Comparison of ENCODE assay signal across 25 cellular contexts in genomic region chr11:31690041-31690440, GRCh38.
DNase-seq lines count a peak whose midpoint lies in the region; ATAC-seq and TF ChIP-seq lines count a peak whose summit lies in the region.
"Had no signal": no experiment of that assay in that cellular context is flagged by ENCODE, and none has a peak within 500 bp of the region (broad histone marks: within the 10 kb centered on the region; RNA-seq: fewer than 3 reads in every experiment).

No MANE protein-coding gene starts in this region.

- H3K4me3 Mint-ChIP-seq in central memory CD8-positive, alpha-beta T cell, result no peak overlapping the region
- no peak overlapping the region for H3K4me3 Mint-ChIP-seq in CD4-positive, alpha-beta T cell
- H3K4me3 Mint-ChIP-seq: activated B cell treated with CpG ODN at 0.5 μM for 24 hours; activated naive CD4-positive, alpha-beta T cell treated with anti-CD3 and anti-CD28 coated beads, Interleukin-2, amount 10 ng/mL, durations not matched to agents 7 days and 5 days; brain; immature natural killer cell; naive B cell; stimulated activated effector memory CD8-positive, alpha-beta T cell treated with anti-CD3 and anti-CD28 coated beads, Interleukin-12 subunit alpha, Interleukin-12 subunit beta, amount 100 ng/mL, for 72 hours had no signal

- no peak overlapping the region for H3K27ac ChIP-seq in tibial artery
- no peak overlapping the region for H3K27ac ChIP-seq in CD4-positive, alpha-beta T cell (ENCODE audit: low read depth, low read length)
- H3K27ac ChIP-seq: lower lobe of right lung, RWPE1, tibial nerve had no signal

- DNase-seq in DMS 273 (lab: John Stamatoyannopoulos, UW; ENCODE audit: unreplicated experiment) (peak; percentile 91), NCI-H1694 (lab: John Stamatoyannopoulos, UW) (peak; percentile 87), iris pigment epithelial cell (ENCODE audit: low read depth) (peak; percentile 31), NCI-H2029 (lab: John Stamatoyannopoulos, UW) (no peak), RPMI8226 (no peak), tibial artery (no peak)
- DNase-seq in central memory CD8-positive, alpha-beta T cell (ENCODE audit: low spot score in 2 of 2), result no peak
- no peak for DNase-seq in CD4-positive, alpha-beta T cell
- DNase-seq: activated B cell treated with CpG ODN at 0.5 μM for 24 hours; activated naive CD4-positive, alpha-beta T cell treated with anti-CD3 and anti-CD28 coated beads, Interleukin-2, amount 10 ng/mL, durations not matched to agents 7 days and 5 days; activated T-cell treated with anti-CD3 and anti-CD28 coated beads, Interleukin-2, amount 50 U/mL, for 48 hours; COR-L47; immature natural killer cell; Kasumi-1; lower lobe of right lung; naive B cell; NCI-H1092 treated with DMSO at 0.1 percent for 48 hours; right cardiac atrium; stimulated activated CD4-positive, alpha-beta T cell treated with anti-CD3 and anti-CD28 coated beads, Interleukin-15, amount 100 ng/mL, for 24 hours had no signal

- no peaks in the 10 kb centered on the region for H3K36me3 ChIP-seq in tibial artery
- H3K36me3 ChIP-seq: lower lobe of right lung had no signal

- peaks cover 6% of the 10 kb centered on the region for H3K4me1 Mint-ChIP-seq in central memory CD8-positive, alpha-beta T cell
- H3K4me1 Mint-ChIP-seq in CD4-positive, alpha-beta T cell (ENCODE audit: low read depth), result no peaks in the 10 kb centered on the region
- H3K4me1 Mint-ChIP-seq: activated B cell treated with CpG ODN at 0.5 μM for 24 hours; activated naive CD4-positive, alpha-beta T cell treated with anti-CD3 and anti-CD28 coated beads, Interleukin-2, amount 10 ng/mL, durations not matched to agents 7 days and 5 days; brain; stimulated activated effector memory CD8-positive, alpha-beta T cell treated with anti-CD3 and anti-CD28 coated beads, Interleukin-12 subunit alpha, Interleukin-12 subunit beta, amount 100 ng/mL, for 72 hours had no signal

- H3K27ac Mint-ChIP-seq in central memory CD8-positive, alpha-beta T cell (ENCODE audit: low read depth), result peak overlapping the region; percentile 49
- no peak overlapping the region for H3K27ac Mint-ChIP-seq in CD4-positive, alpha-beta T cell
- H3K27ac Mint-ChIP-seq: activated B cell treated with CpG ODN at 0.5 μM for 24 hours; activated naive CD4-positive, alpha-beta T cell treated with anti-CD3 and anti-CD28 coated beads, Interleukin-2, amount 10 ng/mL, durations not matched to agents 7 days and 5 days; immature natural killer cell; naive B cell; stimulated activated effector memory CD8-positive, alpha-beta T cell treated with anti-CD3 and anti-CD28 coated beads, Interleukin-12 subunit alpha, Interleukin-12 subunit beta, amount 100 ng/mL, for 72 hours had no signal

- no peaks in the 10 kb centered on the region for H3K27me3 Mint-ChIP-seq in central memory CD8-positive, alpha-beta T cell
- no peaks in the 10 kb centered on the region for H3K27me3 Mint-ChIP-seq in CD4-positive, alpha-beta T cell
- H3K27me3 Mint-ChIP-seq: activated B cell treated with CpG ODN at 0.5 μM for 24 hours; activated naive CD4-positive, alpha-beta T cell treated with anti-CD3 and anti-CD28 coated beads, Interleukin-2, amount 10 ng/mL, durations not matched to agents 7 days and 5 days; naive B cell had no signal

- no peaks in the 10 kb centered on the region for H3K27me3 ChIP-seq in tibial artery
- no peaks in the 10 kb centered on the region for H3K27me3 ChIP-seq in CD4-positive, alpha-beta T cell (ENCODE audit: control insufficient read depth, insufficient read depth, low read length)
- H3K27me3 ChIP-seq: tibial nerve had no signal

- peaks cover 0 to 10% (median 0%) of the 10 kb centered on the region in 4 donors for H3K4me1 ChIP-seq in tibial artery
- H3K4me1 ChIP-seq: lower lobe of right lung, tibial nerve had no signal

- CTCF ChIA-PET in CD4-positive, alpha-beta T cell (lab: Charles Lee), result no interaction called here

- intact Hi-C loops in tibial artery (cut with DNase I; ENCODE audit: low total_unique reads), result no loop called here
- intact Hi-C loops in CD4-positive, alpha-beta T cell (cut with DNase I, micrococcal nuclease), result no loop called here

- H3K9me3 Mint-ChIP-seq in central memory CD8-positive, alpha-beta T cell, result no peaks in the 10 kb centered on the region
- H3K9me3 Mint-ChIP-seq in CD4-positive, alpha-beta T cell, result no peaks in the 10 kb centered on the region
- H3K9me3 Mint-ChIP-seq: stimulated activated effector memory CD8-positive, alpha-beta T cell treated with anti-CD3 and anti-CD28 coated beads, Interleukin-12 subunit alpha, Interleukin-12 subunit beta, amount 100 ng/mL, for 72 hours had no signal

- no peak for TF ChIP-seq CTCF in tibial artery (IDR thresholded peaks at IDR 0.05)
- no peak for TF ChIP-seq CTCF in CD4-positive, alpha-beta T cell (IDR thresholded peaks at IDR 0.05)

- POLR2A ChIA-PET in CD4-positive, alpha-beta T cell (lab: Charles Lee), result interaction anchor here (0.6 kb wide), 1 partner anchor 886 kb away, joined by 3 read pairs; no protein-coding TSS in a partner anchor

- no peaks in the 10 kb centered on the region for H3K9me3 ChIP-seq in tibial artery
- H3K9me3 ChIP-seq in CD4-positive, alpha-beta T cell (ENCODE audit: control insufficient read depth, low read length), result no peaks in the 10 kb centered on the region
- H3K9me3 ChIP-seq: lower lobe of right lung had no signal

- ATAC-seq in central memory CD8-positive, alpha-beta T cell (replicated peaks; ENCODE audit: extremely low read depth, poor library complexity, severe bottlenecking), result no peak
- no peak for ATAC-seq in CD4-positive, alpha-beta T cell (ENCODE audit: poor library complexity)
- ATAC-seq: esophagus mucosa; lower lobe of right lung; right cardiac atrium; SK-N-SH treated with all-trans-retinoic acid at 6 μM for 48 hours; stimulated activated effector memory CD8-positive, alpha-beta T cell treated with anti-CD3 and anti-CD28 coated beads, Interleukin-12 subunit alpha, Interleukin-12 subunit beta, amount 100 ng/mL, for 72 hours had no signal

- H3K36me3 Mint-ChIP-seq in central memory CD8-positive, alpha-beta T cell (ENCODE audit: insufficient read depth), result peaks cover 2% of the 10 kb centered on the region
- H3K36me3 Mint-ChIP-seq in CD4-positive, alpha-beta T cell (ENCODE audit: low read depth), result peaks cover 14% of the 10 kb centered on the region
- H3K36me3 Mint-ChIP-seq: stimulated activated effector memory CD8-positive, alpha-beta T cell treated with anti-CD3 and anti-CD28 coated beads, Interleukin-12 subunit alpha, Interleukin-12 subunit beta, amount 100 ng/mL, for 72 hours had no signal

- H3K4me3 ChIP-seq in tibial artery, result no peak overlapping the region
- H3K4me3 ChIP-seq: lower lobe of right lung, tibial nerve had no signal

Comparison
In these comparisons a context has a peak if more than half of its experiments do, and no peak if none do; other contexts are left out.
1. DNase-seq: peak in DMS 273 (single experiment), NCI-H1694 (single experiment) and iris pigment epithelial cell (single experiment); none in central memory CD8-positive, alpha-beta T cell (0 of 2), NCI-H2029 (single experiment), RPMI8226 (single experiment), tibial artery (0 of 2) and CD4-positive, alpha-beta T cell (0 of 10).